8 cellular contexts compared by ENCODE assay signal in genomic region chr3:69320867-69321266, GRCh38.
DNase-seq lines count a peak whose midpoint lies in the region; ATAC-seq lines count a peak whose summit lies in the region.

No MANE protein-coding gene starts in this region.

- CTCF ChIA-PET in activated naive CD4-positive, alpha-beta T cell treated with anti-CD3 and anti-CD28 coated beads for 36 hours (lab: Charles Lee), result interaction anchor here (0.6 to 4.8 kb wide), 7 partner anchors 9 to 161 kb away, joined by 3 to 29 read pairs (median 3); no protein-coding TSS in a partner anchor

- peak overlapping the region; percentile 99 for H3K27ac ChIP-seq in angular gyrus (ENCODE audit: low read depth, low read length)
- peak overlapping the region; percentile 52 for H3K27ac ChIP-seq in skeletal muscle tissue (ENCODE audit: low read depth, low read length)
- no peak overlapping the region for H3K27ac ChIP-seq in Karpas-422 (ENCODE audit: low read length)

- no peak overlapping the region for H3K4me3 ChIP-seq in skeletal muscle tissue (ENCODE audit: low read length in 3 of 3)
- H3K4me3 ChIP-seq in Karpas-422 (ENCODE audit: low read length), result no peak overlapping the region

- intact Hi-C loops in activated naive CD4-positive, alpha-beta T cell treated with anti-CD3 and anti-CD28 coated beads for 36 hours (cut with micrococcal nuclease), result no loop called here

- peaks cover 13% of the 10 kb centered on the region for H3K4me1 Mint-ChIP-seq in activated naive CD4-positive, alpha-beta T cell treated with anti-CD3 and anti-CD28 coated beads for 36 hours (ENCODE audit: low read depth)

- no peak overlapping the region for H3K4me3 Mint-ChIP-seq in activated naive CD4-positive, alpha-beta T cell treated with anti-CD3 and anti-CD28 coated beads for 36 hours

- no peaks in the 10 kb centered on the region for H3K27me3 Mint-ChIP-seq in activated naive CD4-positive, alpha-beta T cell treated with anti-CD3 and anti-CD28 coated beads for 36 hours (ENCODE audit: low read depth)

- no peaks in the 10 kb centered on the region for H3K79me2 ChIP-seq in Karpas-422 (ENCODE audit: low read length)

- no peak overlapping the region for H3K4me2 ChIP-seq in Karpas-422 (ENCODE audit: low read depth, low read length, poor library complexity, severe bottlenecking)

- H3K9ac ChIP-seq in skeletal muscle tissue (ENCODE audit: low read depth in 1 of 3, low read length in 3 of 3) (no peak overlapping the region), Karpas-422 (ENCODE audit: low read length) (no peak overlapping the region)

- no peaks in the 10 kb centered on the region for H3K27me3 ChIP-seq in skeletal muscle tissue (ENCODE audit: control insufficient read depth in 3 of 3, insufficient read depth in 3 of 3, low read length in 3 of 3)
- no peaks in the 10 kb centered on the region for H3K27me3 ChIP-seq in Karpas-422 (ENCODE audit: low read length)

- DNase-seq in activated naive CD4-positive, alpha-beta T cell treated with anti-CD3 and anti-CD28 coated beads for 36 hours, result no peak
- DNase-seq in glomerular visceral epithelial cell (ENCODE audit: extremely low spot score) (no peak), Karpas-422 (no peak)

- H3K36me3 ChIP-seq in skeletal muscle tissue (ENCODE audit: control insufficient read depth in 3 of 3, insufficient read depth in 3 of 3, low read length in 3 of 3) (no peaks in the 10 kb centered on the region), Karpas-422 (ENCODE audit: insufficient read depth, low read length) (no peaks in the 10 kb centered on the region)

- ATAC-seq in GM19035 (IDR thresholded peaks at IDR 0.05; ENCODE audit: unreplicated experiment) (peak; percentile 54), HG03095 (IDR thresholded peaks at IDR 0.05; ENCODE audit: unreplicated experiment) (peak; percentile 58), HG02970 (IDR thresholded peaks at IDR 0.05; ENCODE audit: low FRiP score, unreplicated experiment) (no peak)

- H4K20me1 ChIP-seq in Karpas-422 (ENCODE audit: insufficient read depth, low read depth, low read length), result no peaks in the 10 kb centered on the region

- no peaks in the 10 kb centered on the region for H3K36me3 Mint-ChIP-seq in activated naive CD4-positive, alpha-beta T cell treated with anti-CD3 and anti-CD28 coated beads for 36 hours (ENCODE audit: low read depth)

- H3K9me2 ChIP-seq in Karpas-422 (replicated peaks; ENCODE audit: insufficient read depth, low read length), result no peaks in the 10 kb centered on the region

- no peak overlapping the region for H2AFZ ChIP-seq in Karpas-422 (ENCODE audit: low read length)

- no peak overlapping the region for H3K27ac Mint-ChIP-seq in activated naive CD4-positive, alpha-beta T cell treated with anti-CD3 and anti-CD28 coated beads for 36 hours

- H3K4me1 ChIP-seq in skeletal muscle tissue (ENCODE audit: control insufficient read depth in 3 of 3, insufficient read depth in 3 of 3, low read length in 3 of 3) (no peaks in the 10 kb centered on the region), Karpas-422 (ENCODE audit: low read length) (no peaks in the 10 kb centered on the region)

- H3K9me3 ChIP-seq in skeletal muscle tissue (ENCODE audit: control insufficient read depth in 3 of 3, low read length in 3 of 3) (no peaks in the 10 kb centered on the region), Karpas-422 (ENCODE audit: low read length) (no peaks in the 10 kb centered on the region)

- no peaks in the 10 kb centered on the region for H3K9me3 Mint-ChIP-seq in activated naive CD4-positive, alpha-beta T cell treated with anti-CD3 and anti-CD28 coated beads for 36 hours
